In the genomic region with DNA sequence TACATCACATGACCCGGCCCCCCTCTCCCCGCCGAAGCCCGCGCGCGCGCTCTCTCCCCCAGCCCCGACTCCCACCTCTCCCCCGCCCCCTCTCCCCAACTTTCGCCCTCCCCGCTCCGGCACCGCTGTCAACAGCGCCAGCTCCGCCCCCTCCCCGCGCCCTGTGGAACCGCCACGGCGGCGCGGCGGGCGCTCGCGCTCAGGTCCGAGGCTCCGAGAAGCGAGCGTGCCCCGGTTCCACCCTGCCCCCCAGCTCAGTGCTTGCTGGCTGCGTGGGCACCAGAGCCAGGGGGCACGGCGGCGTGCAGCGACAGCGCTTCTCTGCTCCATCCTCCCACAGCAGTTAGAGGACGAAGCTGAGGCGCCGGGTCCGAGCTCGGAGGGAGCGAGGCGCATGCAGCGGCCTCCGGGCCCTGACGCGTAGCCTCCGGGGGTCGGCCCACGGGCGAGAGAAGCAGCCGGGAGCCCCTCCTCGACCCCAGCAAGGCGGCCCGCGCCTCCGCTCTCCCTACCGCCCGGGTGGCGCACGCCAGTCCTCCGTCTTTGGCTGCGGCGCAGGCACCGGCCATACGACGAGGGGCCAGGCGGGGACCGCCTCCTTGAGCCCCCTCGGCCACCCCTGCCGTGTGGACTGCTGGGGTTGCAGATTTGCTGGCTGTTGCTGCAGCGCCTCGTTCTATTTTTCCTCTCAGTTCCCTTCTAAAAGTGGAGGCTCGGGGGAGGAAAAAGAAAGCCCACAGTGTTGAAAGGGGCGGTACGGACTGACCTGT, we compare ENCODE assay signal across 8 cellular contexts.
DNase-seq lines count a peak whose midpoint lies in the region; ATAC-seq and TF ChIP-seq lines count a peak whose summit lies in the region.

No MANE protein-coding gene starts in this region.

- no peak for TF ChIP-seq CTCF in 22Rv1 (IDR thresholded peaks at IDR 0.05)
- TF ChIP-seq CTCF in OCI-LY7 (conservative IDR thresholded peaks at IDR 0.05; ENCODE audit: low read length), result no peak
- TF ChIP-seq CTCF in osteocyte (IDR thresholded peaks at IDR 0.05), result no peak
- no peak for TF ChIP-seq CTCF in thyroid gland (IDR thresholded peaks at IDR 0.05)

- H3K9me3 Mint-ChIP-seq in osteocyte (ENCODE audit: unreplicated experiment), result no peaks in the 10 kb centered on the region

- H3K9me2 ChIP-seq in OCI-LY7 (ENCODE audit: insufficient read depth, low read length), result no peaks in the 10 kb centered on the region

- ATAC-seq in GM18517 (IDR thresholded peaks at IDR 0.05; ENCODE audit: unreplicated experiment) (peak; percentile 19), HG03095 (IDR thresholded peaks at IDR 0.05; ENCODE audit: unreplicated experiment) (peak; percentile 23)

- peak overlapping the region; percentile 71 for H3K4me2 ChIP-seq in OCI-LY7 (ENCODE audit: low read length)

- peak in 1 of 2 donors; percentile 64 for TF ChIP-seq POLR2A in thyroid gland (IDR thresholded peaks at IDR 0.05)

- BruUV-seq in OCI-LY7 (replicated peaks; lab: Mats Ljungman, UMichigan), result no TSS peak

- peaks cover 15% of the 10 kb centered on the region; the same call in 1 of the 2 replicates for H4K20me1 ChIP-seq in OCI-LY7 (ENCODE audit: insufficient read depth, low read length)

- H3K9me3 ChIP-seq in OCI-LY7 (ENCODE audit: low read length) (no peaks in the 10 kb centered on the region), thyroid gland (no peaks in the 10 kb centered on the region)

- DNase-seq in OCI-LY7 (ENCODE audit: low spot score) (peak; percentile 94), fibroblast of the conjunctiva (ENCODE audit: low read depth) (peak; percentile 95), osteocyte (ENCODE audit: extremely low spot score, unreplicated experiment) (peak; percentile 97), thyroid gland (peak; percentile 36 to 96)
- peak; percentile 90 for DNase-seq in activated T-helper 9 cell treated with anti-CD3 and anti-CD28 coated beads, Interleukin-2, amount 50 U/mL, for 16 hours (ENCODE audit: low read depth)

- H3K27ac ChIP-seq in 22Rv1, result peak overlapping the region; percentile 91
- H3K27ac ChIP-seq in OCI-LY7 (ENCODE audit: low read depth, low read length, poor library complexity, severe bottlenecking), result peak overlapping the region; percentile 68
- peak overlapping the region; percentile 92 to 100 (median 96) for H3K27ac ChIP-seq in thyroid gland

- no peaks in the 10 kb centered on the region for H3K36me3 ChIP-seq in OCI-LY7 (ENCODE audit: insufficient read depth, low read length)
- H3K36me3 ChIP-seq in thyroid gland, result no peaks in the 10 kb centered on the region

- peak overlapping the region; percentile 31; the same call in 1 of the 2 replicates for H2AFZ ChIP-seq in OCI-LY7 (ENCODE audit: low read length)

- CTCF ChIA-PET in OCI-LY7 (lab: Charles Lee; ENCODE audit: unreplicated experiment), result interaction anchor here (0.5 to 1.7 kb wide), 4 partner anchors 18 to 127 kb away, joined by 3 to 4 read pairs (median 4); no protein-coding TSS in a partner anchor

- H3K27ac Mint-ChIP-seq in osteocyte (ENCODE audit: unreplicated experiment), result peak overlapping the region; percentile 90

- H3K27me3 ChIP-seq in thyroid gland, result peaks cover 15% of the 10 kb centered on the region

- peak overlapping the region; percentile 81 for H3K4me3 Mint-ChIP-seq in osteocyte (ENCODE audit: unreplicated experiment)

- peaks cover 8% of the 10 kb centered on the region for H3K36me3 Mint-ChIP-seq in osteocyte (ENCODE audit: unreplicated experiment)

- peaks cover 52% of the 10 kb centered on the region for H3K4me1 Mint-ChIP-seq in osteocyte (ENCODE audit: unreplicated experiment)

- H3K79me2 ChIP-seq in OCI-LY7 (ENCODE audit: insufficient read depth, low read depth, low read length), result peaks cover 36% of the 10 kb centered on the region; the same call in 1 of the 2 replicates

- peaks cover 72% of the 10 kb centered on the region for H3K4me1 ChIP-seq in OCI-LY7 (ENCODE audit: insufficient read depth, low read length, poor library complexity, severe bottlenecking)
- peaks cover 9 to 30% of the 10 kb centered on the region in 2 donors for H3K4me1 ChIP-seq in thyroid gland

- H3K27me3 Mint-ChIP-seq in osteocyte (ENCODE audit: unreplicated experiment), result peaks cover 11% of the 10 kb centered on the region

- WGBS in thyroid gland, 2 donors, result 0 to 1% methylated on average over 13 to 22 of the region's 78 CpGs

- intact Hi-C loops in OCI-LY7 (cut with micrococcal nuclease; ENCODE audit: unreplicated experiment), result loop anchor here (1.0 to 5.0 kb wide), 10 partner anchors 42 to 788 kb away; a partner anchor contains a TSS
- intact Hi-C loops in thyroid gland (cut with DNase I), result loop anchor here (5.0 to 10.0 kb wide), 3 partner anchors 42 to 410 kb away; a partner anchor contains a TSS

- POLR2A ChIA-PET in OCI-LY7 (lab: Charles Lee), result interaction anchor here (0.5 to 8.3 kb wide), 21 partner anchors 10 to 784 kb away, joined by 3 to 94 read pairs (median 4); no protein-coding TSS in a partner anchor

- H3K4me3 ChIP-seq in OCI-LY7 (ENCODE audit: low read depth, low read length, poor library complexity, severe bottlenecking), result peak overlapping the region; percentile 81
- H3K4me3 ChIP-seq in thyroid gland (replicated peaks in 1 of 3), result peak overlapping the region; percentile 55 to 99 (median 88)

Comparison
In these comparisons a context has a peak if more than half of its experiments do, and no peak if none do; other contexts are left out.
1. Peak in every context shown above with its lines: DNase-seq, ATAC-seq, H3K4me3 ChIP-seq and H3K27ac ChIP-seq.